9 cellular contexts compared by ENCODE assay signal in the genomic region with DNA sequence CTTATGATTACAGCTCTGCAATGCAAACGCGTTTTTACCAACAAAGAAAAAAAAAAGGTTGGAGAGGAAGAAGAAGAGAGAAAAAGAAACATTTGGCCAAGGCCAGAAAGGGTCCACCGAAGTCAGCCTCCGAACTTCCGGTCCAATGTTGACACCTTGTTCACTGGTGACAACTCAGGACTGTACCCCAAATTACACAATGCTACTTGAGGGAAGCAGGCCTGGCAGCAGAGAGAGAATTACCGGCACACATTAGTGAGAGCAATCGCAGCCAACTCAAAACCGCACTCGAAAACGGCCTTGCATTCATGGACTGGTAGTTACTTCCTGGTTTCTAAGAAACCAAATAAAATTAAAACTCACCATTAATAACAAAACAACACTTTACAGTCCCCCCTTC.
DNase-seq lines count a peak whose midpoint lies in the region; ATAC-seq, FAIRE-seq and TF ChIP-seq lines count a peak whose summit lies in the region.
"Had no signal": no experiment of that assay in that cellular context is flagged by ENCODE, and none has a peak within 500 bp of the region (broad histone marks: within the 10 kb centered on the region; RNA-seq: fewer than 3 reads in every experiment).

No MANE protein-coding gene starts in this region.

- no peak overlapping the region for H2AFZ ChIP-seq in Loucy (ENCODE audit: low read length)

- H3K79me2 ChIP-seq in Loucy (ENCODE audit: insufficient read depth, low read length), result no peaks in the 10 kb centered on the region

- peak overlapping the region; percentile 48 for H3K9ac ChIP-seq in Loucy (ENCODE audit: low read depth, low read length, poor library complexity, severe bottlenecking)

- no peaks in the 10 kb centered on the region for H3K9me2 ChIP-seq in Loucy (replicated peaks; ENCODE audit: low read depth, low read length)

- no peaks in the 10 kb centered on the region for H3K27me3 ChIP-seq in Loucy (ENCODE audit: insufficient read depth, low read length, poor library complexity, severe bottlenecking)
- H3K27me3 ChIP-seq in BE2C, result no peaks in the 10 kb centered on the region
- H3K27me3 ChIP-seq: cardiac muscle cell had no signal

- peak; percentile 46 for DNase-seq in GM12892 (ENCODE audit: insufficient read length)
- peak; percentile 21 for DNase-seq in kidney tubule cell (ENCODE audit: low spot score)
- DNase-seq in NCI-H446 (lab: John Stamatoyannopoulos, UW), result no peak
- no peak for DNase-seq in NCI-H187 treated with DMSO at 0.1 percent for 48 hours (lab: John Stamatoyannopoulos, UW)
- DNase-seq in NCI-H2196 treated with DMSO at 0.1 percent for 48 hours (lab: John Stamatoyannopoulos, UW; ENCODE audit: unreplicated experiment), result no peak
- no peak for DNase-seq in BE2C

- H3K36me3 ChIP-seq in Loucy (ENCODE audit: insufficient read depth, low read length), result no peaks in the 10 kb centered on the region
- H3K36me3 ChIP-seq in BE2C, result peaks cover 8% of the 10 kb centered on the region; the same call in 1 of the 2 replicates
- H3K36me3 ChIP-seq: cardiac muscle cell had no signal

- H3K9me3 ChIP-seq in Loucy (ENCODE audit: insufficient read depth, low read depth, low read length), result no peaks in the 10 kb centered on the region
- no peaks in the 10 kb centered on the region for H3K9me3 ChIP-seq in BE2C

- FAIRE-seq in GM12892 (lab: Jason Lieb, UNC), result peak; percentile 93

- no peak for TF ChIP-seq POLR2A in GM12892 (IDR thresholded peaks at IDR 0.05; ENCODE audit: low read depth, low read length)

- H3K4me1 ChIP-seq in Loucy (ENCODE audit: insufficient read depth, low read length, poor library complexity, severe bottlenecking) (peaks cover 24% of the 10 kb centered on the region), BE2C (peaks cover 21% of the 10 kb centered on the region)

- no peaks in the 10 kb centered on the region for H3F3A ChIP-seq in Loucy (ENCODE audit: low read depth)

- no peaks in the 10 kb centered on the region for H4K20me1 ChIP-seq in Loucy (ENCODE audit: insufficient read depth, low read length, poor library complexity, severe bottlenecking)

- peak overlapping the region; percentile 71 for H3K4me2 ChIP-seq in Loucy (ENCODE audit: low read depth, low read length, poor library complexity, severe bottlenecking)

- ATAC-seq in GM21717 (IDR thresholded peaks at IDR 0.05; ENCODE audit: unreplicated experiment), result peak; percentile 88

- H3K4me3 ChIP-seq in Loucy (ENCODE audit: low read length, poor library complexity, severe bottlenecking), result no peak overlapping the region
- no peak overlapping the region for H3K4me3 ChIP-seq in BE2C (ENCODE audit: low read depth, low read length)
- H3K4me3 ChIP-seq: cardiac muscle cell had no signal

- no peak for TF ChIP-seq CTCF in Loucy (conservative IDR thresholded peaks at IDR 0.05; ENCODE audit: low read length)
- no peak for TF ChIP-seq CTCF in BE2C (IDR thresholded peaks at IDR 0.05; ENCODE audit: low read depth, low read length)

Comparison
In these comparisons a context has a peak if more than half of its experiments do, and no peak if none do; other contexts are left out.
1. DNase-seq: peak in GM12892 (single experiment) and kidney tubule cell (single experiment); none in NCI-H446 (0 of 2), NCI-H187 treated with DMSO at 0.1 percent for 48 hours (single experiment), NCI-H2196 treated with DMSO at 0.1 percent for 48 hours (single experiment) and BE2C (single experiment).